1 cellular context compared by ENCODE assay signal in genomic region chr1:158686430-158687009, GRCh38.
TF ChIP-seq lines count a peak whose summit lies in the region.

Gene SPTA1 (minus strand): TSS chr1:158686715. CDS start chr1:158686517, 198 bp downstream.

TF ChIP-seq in K562, 482 proteins besides CTCF, POLR2A, EP300 and RAD21 (continued from another document and continues in another):
- no peak for TF ChIP-seq PBX2 (CRISPR knock-in tag; IDR thresholded peaks at IDR 0.05; ENCODE audit: low read depth)
- TF ChIP-seq PBX2 (tag; conservative IDR thresholded peaks at IDR 0.05; ENCODE audit: low read depth) = peak; percentile 43
- 0 out of 2 replicates have a peak, but pooled peaks have one; percentile 14 for TF ChIP-seq HES1 (IDR thresholded peaks at IDR 0.05; ENCODE audit: low read depth)
- peak; percentile 45; the same call in 1 of the 2 replicates for TF ChIP-seq VEZF1 (CRISPR knock-in tag; IDR thresholded peaks at IDR 0.05)
- TF ChIP-seq NBN (IDR thresholded peaks at IDR 0.05; ENCODE audit: low read depth) = peak; percentile 70; the same call in 1 of the 2 replicates
- no peak for TF ChIP-seq NCOA2 (IDR thresholded peaks at IDR 0.05; ENCODE audit: partially characterized antibody in 2 of 2)
- 0 out of 2 replicates have a peak, but pooled peaks have one; percentile 64 for TF ChIP-seq ARID3A (IDR thresholded peaks at IDR 0.05; ENCODE audit: borderline replicate concordance, low read depth, low read length)
- TF ChIP-seq ZNF316 (IDR thresholded peaks at IDR 0.05) = peak; percentile 100
- peak; percentile 91 for TF ChIP-seq BRD9 (IDR thresholded peaks at IDR 0.05; ENCODE audit: low read depth, partially characterized antibody)
- peak; percentile 86 to 91 for TF ChIP-seq MLLT1 (IDR thresholded peaks at IDR 0.05)
- no peak for TF ChIP-seq SIN3B (IDR thresholded peaks at IDR 0.05; ENCODE audit: low read depth)
- peak in 1 of 2 experiments; percentile 18; a peak in 2 of 4 replicates for TF ChIP-seq KDM1A (IDR thresholded peaks at IDR 0.05)
- peak; percentile 91 for TF ChIP-seq CBFA2T3 (IDR thresholded peaks at IDR 0.05)
- peak; percentile 64; the same call in 1 of the 2 replicates for TF ChIP-seq CUX1 (CRISPR knock-in tag; IDR thresholded peaks at IDR 0.05)
- peak; percentile 83 for TF ChIP-seq CBFA2T2 (conservative IDR thresholded peaks at IDR 0.05)
- peak; percentile 69 for TF ChIP-seq NEUROD1 (IDR thresholded peaks at IDR 0.05; ENCODE audit: borderline replicate concordance, low read depth, low read length, partially characterized antibody)
- TF ChIP-seq IRF1 (CRISPR knock-in tag; IDR thresholded peaks at IDR 0.05; ENCODE audit: borderline replicate concordance) = no peak
- peak; percentile 23; the same call in 1 of the 2 replicates for TF ChIP-seq KLF16 (IDR thresholded peaks at IDR 0.05)
- peak; percentile 80 for TF ChIP-seq JUND (IDR thresholded peaks at IDR 0.05; ENCODE audit: borderline replicate concordance, low read depth, low read length)
- peak; percentile 64; the same call in 1 of the 3 replicates for TF ChIP-seq JUND (tag; IDR thresholded peaks at IDR 0.05; ENCODE audit: borderline replicate concordance, low read depth, low read length)
- TF ChIP-seq ELK3 (CRISPR knock-in tag; IDR thresholded peaks at IDR 0.05) = no peak
- TF ChIP-seq NFRKB (IDR thresholded peaks at IDR 0.05; ENCODE audit: low read depth) = peak; percentile 94
- TF ChIP-seq CREB3L1 (IDR thresholded peaks at IDR 0.05; ENCODE audit: borderline replicate concordance, low read depth) = peak; percentile 32; the same call in 1 of the 2 replicates
- TF ChIP-seq CCNT2 (IDR thresholded peaks at IDR 0.05; ENCODE audit: borderline replicate concordance, extremely low read depth, insufficient read length, low read depth, low read length) = peak; percentile 18
- TF ChIP-seq ZNF639 (CRISPR knock-in tag; conservative IDR thresholded peaks at IDR 0.05 in 1 of 2, IDR thresholded peaks at IDR 0.05 in 1 of 2) = 0 out of 4 replicates have a peak, but pooled peaks of 1 of the 2 experiments have one; percentile 50
- TF ChIP-seq ZNF644 (tag; IDR thresholded peaks at IDR 0.05; ENCODE audit: low read depth) = no peak
- no peak for TF ChIP-seq CBX8 (IDR thresholded peaks at IDR 0.05; ENCODE audit: borderline replicate concordance, extremely low read depth, low read depth, low read length, poor library complexity, severe bottlenecking)
- peak; percentile 46; the same call in 1 of the 2 replicates for TF ChIP-seq HMBOX1 (IDR thresholded peaks at IDR 0.05)
- TF ChIP-seq EHMT2 (IDR thresholded peaks at IDR 0.05) = peak; percentile 73; the same call in 1 of the 2 replicates
- TF ChIP-seq MEIS2 (IDR thresholded peaks at IDR 0.05; ENCODE audit: partially characterized antibody) = peak; percentile 9
- peak; percentile 75 for TF ChIP-seq TAF9B (IDR thresholded peaks at IDR 0.05; ENCODE audit: partially characterized antibody)
- TF ChIP-seq ZFP30 (CRISPR knock-in tag; IDR thresholded peaks at IDR 0.05; ENCODE audit: borderline replicate concordance) = no peak
- peak; percentile 29 to 52; a peak in 2 of 4 replicates for TF ChIP-seq FOXK2 (conservative IDR thresholded peaks at IDR 0.05 in 1 of 2, IDR thresholded peaks at IDR 0.05 in 1 of 2; ENCODE audit: low read depth in 2 of 2)
- TF ChIP-seq RB1 (IDR thresholded peaks at IDR 0.05; ENCODE audit: low read depth) = no peak
- TF ChIP-seq EZH2 (IDR thresholded peaks at IDR 0.05; ENCODE audit: borderline replicate concordance, low read depth, low read length) = no peak
- peak; percentile 74 for TF ChIP-seq POLR2AphosphoS5 (IDR thresholded peaks at IDR 0.05; ENCODE audit: control insufficient read depth, insufficient read depth, low read depth, low read length)
- TF ChIP-seq BRF1 (IDR thresholded peaks at IDR 0.05; ENCODE audit: borderline replicate concordance, extremely low read depth, insufficient read length) = no peak
- peak; percentile 74 for TF ChIP-seq HDAC2 (IDR thresholded peaks at IDR 0.05)
